In the genomic region with DNA sequence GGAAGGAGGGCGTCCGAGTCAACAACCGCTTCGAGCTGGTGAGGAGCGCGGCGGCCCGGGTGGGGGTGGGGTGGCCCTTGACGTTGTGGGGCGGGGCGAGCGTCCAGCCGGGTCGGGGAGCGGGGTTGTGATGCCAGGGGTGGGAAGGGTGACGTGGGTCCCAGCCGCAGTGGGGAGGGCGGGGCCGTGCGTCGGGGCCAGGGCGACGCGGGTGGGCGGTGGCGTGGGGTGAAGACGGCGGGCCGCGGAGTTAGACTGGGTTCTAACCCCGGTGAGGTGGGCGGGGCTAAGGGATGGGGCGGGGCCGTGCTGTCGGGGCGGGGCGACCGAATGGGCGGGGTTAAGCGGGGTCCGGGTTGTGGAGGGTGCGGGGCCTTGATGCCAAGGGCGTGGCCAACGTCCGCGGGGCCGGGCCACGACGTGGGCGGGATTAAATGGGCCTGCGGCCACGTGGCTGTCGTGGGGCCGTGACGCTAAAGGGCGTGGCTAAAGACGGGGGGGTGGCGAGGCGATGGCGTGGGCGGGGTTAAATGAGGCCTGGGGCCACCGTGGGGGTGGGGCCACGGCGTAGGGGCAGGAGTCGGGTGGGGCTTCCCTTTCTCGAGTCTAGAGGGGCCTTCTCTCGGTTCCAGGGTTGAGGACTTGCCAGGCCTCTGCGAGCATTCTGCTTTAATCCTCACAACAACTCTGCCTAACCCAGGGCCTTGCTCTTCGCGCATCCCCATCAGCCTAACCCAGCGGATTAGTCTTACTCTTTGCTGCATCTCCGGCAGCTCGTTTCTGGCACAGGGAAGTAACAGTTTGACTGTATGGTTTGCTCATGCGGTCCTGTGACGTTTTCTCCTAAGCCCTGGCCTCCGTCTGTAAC, we compare ENCODE assay signal across 8 cellular contexts.
A peak's percentile ranks its signal among the peaks of the same experiment; 100 is the strongest.
DNase-seq lines count a peak whose midpoint lies in the region; TF ChIP-seq lines count a peak whose summit lies in the region.

No MANE protein-coding gene starts in this region.

- H3K36me3 ChIP-seq in SK-N-MC (ENCODE audit: insufficient read depth, low read length) (peaks cover 22% of the 10 kb centered on the region), neutrophil (peaks cover 21% of the 10 kb centered on the region)

- H3K27me3 ChIP-seq in neutrophil, result no peaks in the 10 kb centered on the region

- H3K9ac ChIP-seq in SK-N-MC (ENCODE audit: insufficient read length), result peak overlapping the region; percentile 85

- H3K4me3 ChIP-seq in SK-N-MC, result peak overlapping the region; percentile 84
- H3K4me3 ChIP-seq in neutrophil (ENCODE audit: low read depth in 1 of 2, low read length in 1 of 2), result peak overlapping the region; percentile 89 to 99

- H3K27ac ChIP-seq in SK-N-MC (peak overlapping the region; percentile 97), neutrophil (peak overlapping the region; percentile 98)

- peaks cover 13 to 21% of the 10 kb centered on the region in 2 experiments for H3K4me1 ChIP-seq in neutrophil (ENCODE audit: control insufficient read depth in 1 of 2, insufficient read depth in 1 of 2, low read depth in 1 of 2, low read length in 1 of 2)

- H3K9me3 ChIP-seq in SK-N-MC (ENCODE audit: low read depth, low read length), result no peaks in the 10 kb centered on the region
- H3K9me3 ChIP-seq in neutrophil, result no peaks in the 10 kb centered on the region

- DNase-seq in ELF-1 (ENCODE audit: low read depth, low spot score) (peak; percentile 92), HEK293T (ENCODE audit: extremely low spot score) (peak; percentile 99), MV-4-11 (lab: John Stamatoyannopoulos, UW) (peak; percentile 95), SK-N-MC (ENCODE audit: low read depth, low spot score) (peak; percentile 30), germinal center (ENCODE audit: low spot score) (peak; percentile 95), stromal cell of bone marrow (ENCODE audit: low read depth) (peak; percentile 86)
- DNase-seq in activated naive CD4-positive, alpha-beta T cell treated with anti-CD3 and anti-CD28 coated beads, Interleukin-2, amount 50 U/mL, for 16 hours, result peak; percentile 92

- POLR2A ChIA-PET in HEK293T (lab: Yijun Ruan, JAX), result interaction anchor here (0.6 to 4.2 kb wide), 28 partner anchors 8 to 174 kb away, joined by 3 to 34 read pairs (median 4); a partner anchor contains a TSS

- peak; percentile 16 for TF ChIP-seq CTCF in neutrophil (IDR thresholded peaks at IDR 0.05)

- CTCF ChIA-PET in HEK293T (lab: Yijun Ruan, JAX), result interaction anchor here (1.0 kb wide), 1 partner anchor 147 kb away, joined by 8 read pairs; no protein-coding TSS in a partner anchor

TF ChIP-seq in HEK293T, 16 proteins besides CTCF, POLR2A, EP300 and RAD21:
- TF ChIP-seq FOXK2 (IDR thresholded peaks at IDR 0.05), result no peak
- 0 out of 2 replicates have a peak, but pooled peaks have one; percentile 24 for TF ChIP-seq SP1 (IDR thresholded peaks at IDR 0.05)
- no peak for TF ChIP-seq FOXA1 (IDR thresholded peaks at IDR 0.05)
- TF ChIP-seq BHLHE40 (IDR thresholded peaks at IDR 0.05; ENCODE audit: borderline replicate concordance), result no peak
- TF ChIP-seq TARDBP (IDR thresholded peaks at IDR 0.05), result no peak

Comparison
In these comparisons a context has a peak if more than half of its experiments do, and no peak if none do; other contexts are left out.
1. Peak in every context shown above with its lines: DNase-seq, H3K4me3 ChIP-seq and H3K27ac ChIP-seq.
2. DNase-seq: peak in every context shown above with its lines; median percentile 99 in HEK293T; 95 in MV-4-11; 95 in germinal center; 92 in ELF-1; 92 in activated naive CD4-positive, alpha-beta T cell treated with anti-CD3 and anti-CD28 coated beads, Interleukin-2, amount 50 U/mL, for 16 hours; 86 in stromal cell of bone marrow; 30 in SK-N-MC.